Comparison of ENCODE assay signal across 17 cellular contexts in genomic region chrX:42930951-42931350, GRCh38.
A peak's percentile ranks its signal among the peaks of the same experiment; 100 is the strongest.
DNase-seq lines count a peak whose midpoint lies in the region; ATAC-seq, FAIRE-seq and TF ChIP-seq lines count a peak whose summit lies in the region.
"Had no signal": no experiment of that assay in that cellular context is flagged by ENCODE, and none has a peak within 500 bp of the region (broad histone marks: within the 10 kb centered on the region; RNA-seq: fewer than 3 reads in every experiment).

No MANE protein-coding gene starts in this region.

- no peaks in the 10 kb centered on the region for H3K27me3 ChIP-seq in right lobe of liver
- H3K27me3 ChIP-seq: BE2C had no signal

- H3K4me3 ChIP-seq in right lobe of liver = no peak overlapping the region
- H3K4me3 ChIP-seq: GM12878 had no signal

- peak; percentile 58 for FAIRE-seq in GM12891 (lab: Jason Lieb, UNC)
- FAIRE-seq: GM12878 had no signal

- H3K36me3 Mint-ChIP-seq in activated naive CD8-positive, alpha-beta T cell treated with anti-CD3 and anti-CD28 coated beads for 36 hours = no peaks in the 10 kb centered on the region
- H3K36me3 Mint-ChIP-seq: CD4-positive, alpha-beta memory T cell had no signal

- H3K4me1 Mint-ChIP-seq in activated naive CD8-positive, alpha-beta T cell treated with anti-CD3 and anti-CD28 coated beads for 36 hours = peaks cover 14% of the 10 kb centered on the region

- no peak for TF ChIP-seq CTCF in right lobe of liver (IDR thresholded peaks at IDR 0.05)

- 45% methylated on average over 1 of the region's 1 CpG for WGBS in right lobe of liver (ENCODE audit: insufficient coverage, low coverage, low lambda C conversion rate, missing lambda C conversion rate)

- H3K27ac ChIP-seq in right lobe of liver = no peak overlapping the region
- H3K27ac ChIP-seq: C4-2B had no signal

- no peak overlapping the region for H3K4me3 Mint-ChIP-seq in activated naive CD8-positive, alpha-beta T cell treated with anti-CD3 and anti-CD28 coated beads for 36 hours
- H3K4me3 Mint-ChIP-seq: H9 had no signal

- no peaks in the 10 kb centered on the region for H3K4me1 ChIP-seq in right lobe of liver
- H3K4me1 ChIP-seq: BE2C had no signal

- no peaks in the 10 kb centered on the region for H3K27me3 Mint-ChIP-seq in activated naive CD8-positive, alpha-beta T cell treated with anti-CD3 and anti-CD28 coated beads for 36 hours
- H3K27me3 Mint-ChIP-seq: CD4-positive, alpha-beta memory T cell had no signal

- H3K36me3 ChIP-seq in right lobe of liver = no peaks in the 10 kb centered on the region
- H3K36me3 ChIP-seq: BE2C had no signal

- TF ChIP-seq POLR2A in GM12891 (IDR thresholded peaks at IDR 0.05; ENCODE audit: low read depth, low read length) (no peak), right lobe of liver (IDR thresholded peaks at IDR 0.05) (no peak)

- intact Hi-C loops in right lobe of liver (cut with DNase I) = no loop called here

- no peak for ATAC-seq in right lobe of liver
- ATAC-seq: GM12878 had no signal

- peaks cover 1% of the 10 kb centered on the region for H3K9me3 Mint-ChIP-seq in activated naive CD8-positive, alpha-beta T cell treated with anti-CD3 and anti-CD28 coated beads for 36 hours

- DNase-seq in GM12891 (ENCODE audit: insufficient read length, low spot score) (no peak), amniotic epithelial cell (ENCODE audit: low read depth) (peak; percentile 7), glomerular visceral epithelial cell (ENCODE audit: extremely low spot score) (peak; percentile 69), retina (peak; percentile 5), NCI-H1694 treated with DMSO at 0.1 percent for 48 hours (lab: John Stamatoyannopoulos, UW) (no peak), NCI-H146 (lab: John Stamatoyannopoulos, UW) (no peak), right lobe of liver (no peak)
- DNase-seq in activated naive CD8-positive, alpha-beta T cell treated with anti-CD3 and anti-CD28 coated beads for 36 hours = no peak
- DNase-seq: 8988T; ACHN; BE2C; CD4-positive, alpha-beta memory T cell; DMS79; GOT3; H9 had no signal

- no peaks in the 10 kb centered on the region for H3K9me3 ChIP-seq in right lobe of liver
- H3K9me3 ChIP-seq: BE2C had no signal

- H3K27ac Mint-ChIP-seq in activated naive CD8-positive, alpha-beta T cell treated with anti-CD3 and anti-CD28 coated beads for 36 hours = no peak overlapping the region
- H3K27ac Mint-ChIP-seq: H9 had no signal

TF ChIP-seq in GM12891, 5 proteins besides CTCF, POLR2A, EP300 and RAD21:
- TF ChIP-seq PAX5 (IDR thresholded peaks at IDR 0.05; ENCODE audit: insufficient read depth, low read length, severe bottlenecking) (no peak), POLR2AphosphoS5 (IDR thresholded peaks at IDR 0.05; ENCODE audit: low read depth, low read length) (no peak), TAF1 (IDR thresholded peaks at IDR 0.05; ENCODE audit: low read depth, low read length) (no peak), SPI1 (IDR thresholded peaks at IDR 0.05; ENCODE audit: low read depth, low read length) (no peak), POU2F2 (IDR thresholded peaks at IDR 0.05; ENCODE audit: low read depth, low read length) (no peak)

Comparison
In these comparisons a context has a peak if more than half of its experiments do, and no peak if none do; other contexts are left out.
1. DNase-seq: peak in amniotic epithelial cell (single experiment), glomerular visceral epithelial cell (single experiment) and retina (single experiment); none in GM12891 (single experiment), NCI-H1694 treated with DMSO at 0.1 percent for 48 hours (single experiment), activated naive CD8-positive, alpha-beta T cell treated with anti-CD3 and anti-CD28 coated beads for 36 hours (single experiment), NCI-H146 (single experiment) and right lobe of liver (0 of 3).